In genomic region chr11:2530855-2531200, GRCh38 we compare ENCODE assay signal across 14 cellular contexts.
DNase-seq lines count a peak whose midpoint lies in the region; ATAC-seq and TF ChIP-seq lines count a peak whose summit lies in the region.
"Had no signal": no experiment of that assay in that cellular context is flagged by ENCODE, and none has a peak within 500 bp of the region (broad histone marks: within the 10 kb centered on the region; RNA-seq: fewer than 3 reads in every experiment).

No MANE protein-coding gene starts in this region.

- no peaks in the 10 kb centered on the region for H3K36me3 ChIP-seq in neuronal stem cell (replicated peaks in 1 of 2; ENCODE audit: control insufficient read depth in 2 of 2, insufficient read depth in 2 of 2, low read length in 2 of 2)
- no peaks in the 10 kb centered on the region for H3K36me3 ChIP-seq in transverse colon

- TF ChIP-seq CTCF in glutamatergic neuron (IDR thresholded peaks at IDR 0.05; ENCODE audit: partially characterized antibody, unreplicated experiment) (no peak), transverse colon (IDR thresholded peaks at IDR 0.05) (no peak)

- H3K9me3 Mint-ChIP-seq in glutamatergic neuron (ENCODE audit: unreplicated experiment) = no peaks in the 10 kb centered on the region
- H3K9me3 Mint-ChIP-seq: CD4-positive, alpha-beta T cell; HFFc6 had no signal

- H2AK5ac ChIP-seq in neuronal stem cell (ENCODE audit: low read depth, low read length) = peak overlapping the region; percentile 36

- H4K8ac ChIP-seq in neuronal stem cell (ENCODE audit: low read depth, low read length) = no peak overlapping the region

- H3K18ac ChIP-seq in neuronal stem cell (ENCODE audit: low read length) = peak overlapping the region; percentile 4

- H3K27me3 ChIP-seq in neuronal stem cell (ENCODE audit: control insufficient read depth in 3 of 3, insufficient read depth in 3 of 3, low read depth in 1 of 3, low read length in 3 of 3) (peaks cover 0 to 7% (median 4%) of the 10 kb centered on the region in 3 experiments), transverse colon (no peaks in the 10 kb centered on the region)

- H3K27me3 Mint-ChIP-seq in glutamatergic neuron (ENCODE audit: unreplicated experiment) = peaks cover 14% of the 10 kb centered on the region
- H3K27me3 Mint-ChIP-seq: CD4-positive, alpha-beta T cell had no signal

- DNase-seq in cardiac septum (ENCODE audit: low spot score) (peak; percentile 69), Right ventricle myocardium inferior (ENCODE audit: missing footprints) (no peak), glutamatergic neuron (peak; percentile 3), neuronal stem cell (ENCODE audit: low spot score) (no peak), transverse colon (peak; percentile 4), SW 1271 (lab: John Stamatoyannopoulos, UW) (no peak), ACHN (no peak)
- DNase-seq: SHP77 treated with DMSO at 0.1 percent for 48 hours had no signal

- no peak overlapping the region for H2BK5ac ChIP-seq in neuronal stem cell (ENCODE audit: low read length)

- no peak overlapping the region for H3K4me3 ChIP-seq in neuronal stem cell (ENCODE audit: low read length in 2 of 2)
- no peak overlapping the region for H3K4me3 ChIP-seq in transverse colon
- H3K4me3 ChIP-seq: A549, GM12878 had no signal

- TF ChIP-seq POLR2A in transverse colon (IDR thresholded peaks at IDR 0.05) = no peak

- H3K4me2 ChIP-seq in neuronal stem cell (ENCODE audit: insufficient read depth, low read length, poor library complexity, severe bottlenecking) = no peak overlapping the region
- H3K4me2 ChIP-seq: A549 had no signal

- H3K14ac ChIP-seq in neuronal stem cell (ENCODE audit: low read length) = no peak overlapping the region

- no peak overlapping the region for H3K4ac ChIP-seq in neuronal stem cell (ENCODE audit: low read length)

- H3K23ac ChIP-seq in neuronal stem cell (ENCODE audit: low read depth, low read length, poor library complexity) = peak overlapping the region; percentile 11

- H3K4me3 Mint-ChIP-seq in glutamatergic neuron (ENCODE audit: unreplicated experiment) = no peak overlapping the region
- H3K4me3 Mint-ChIP-seq: CD4-positive, alpha-beta T cell; HFFc6 had no signal

- H3K27ac Mint-ChIP-seq in glutamatergic neuron (ENCODE audit: unreplicated experiment) = no peak overlapping the region
- H3K27ac Mint-ChIP-seq: HFFc6 had no signal

- H3K27ac ChIP-seq in neuronal stem cell (replicated peaks; ENCODE audit: low read length) = no peak overlapping the region
- H3K27ac ChIP-seq in transverse colon = no peak overlapping the region
- H3K27ac ChIP-seq: A549, HL-60 had no signal

- no peak overlapping the region for H4K91ac ChIP-seq in neuronal stem cell (ENCODE audit: low read depth, low read length, poor library complexity)

- ATAC-seq in Right ventricle myocardium inferior (no peak), HG03135 (IDR thresholded peaks at IDR 0.05; ENCODE audit: unreplicated experiment) (no peak)

- peaks cover 2% of the 10 kb centered on the region for H3K4me1 Mint-ChIP-seq in glutamatergic neuron (ENCODE audit: low read depth, unreplicated experiment)

- H2AFZ ChIP-seq in neuronal stem cell (ENCODE audit: low read length) = no peak overlapping the region

- peaks cover 15 to 19% of the 10 kb centered on the region in 2 donors for H3K4me1 ChIP-seq in neuronal stem cell (ENCODE audit: control insufficient read depth in 2 of 2, insufficient read depth in 1 of 2, low read depth in 1 of 2, low read length in 2 of 2)
- peaks cover 19 to 41% (median 23%) of the 10 kb centered on the region in 4 donors for H3K4me1 ChIP-seq in transverse colon
- H3K4me1 ChIP-seq: A549 had no signal

- peak overlapping the region; percentile 86 for H2BK12ac ChIP-seq in neuronal stem cell (ENCODE audit: low read length)

- no peak overlapping the region for H3K9ac ChIP-seq in neuronal stem cell (ENCODE audit: low read depth, low read length, poor library complexity)

- intact Hi-C loops in cardiac septum (cut with DNase I) (loop anchor here (1.0 kb wide), 1 partner anchor 103 kb away; no protein-coding TSS in a partner anchor), Right ventricle myocardium inferior (cut with DNase I) (loop anchor here (1.0 to 10.0 kb wide), 2 partner anchors 103 to 336 kb away; no protein-coding TSS in a partner anchor), transverse colon (cut with DNase I; ENCODE audit: low total_unique reads) (no loop called here)

- TF ChIP-seq EP300 in transverse colon (IDR thresholded peaks at IDR 0.05; ENCODE audit: low read depth) = no peak

- H3K36me3 Mint-ChIP-seq in glutamatergic neuron (ENCODE audit: unreplicated experiment) = no peaks in the 10 kb centered on the region

- no CpG with 5 or more reads among the region's 10 CpGs for WGBS in neuronal stem cell (ENCODE audit: extremely low coverage in 2 of 2, insufficient read length in 2 of 2, insufficient replicate concordance in 1 of 2), 2 donors
- 80 to 85% methylated on average over 1 to 10 of the region's 10 CpGs for WGBS in transverse colon (ENCODE audit: low coverage in 1 of 2), 2 donors

- H2BK120ac ChIP-seq in neuronal stem cell (ENCODE audit: low read depth, low read length) = no peak overlapping the region

- H3K9me3 ChIP-seq in neuronal stem cell (replicated peaks in 1 of 2; ENCODE audit: control insufficient read depth in 2 of 2, insufficient read depth in 1 of 2, low read depth in 1 of 2, low read length in 2 of 2) = no peaks in the 10 kb centered on the region
- H3K9me3 ChIP-seq in transverse colon = no peaks in the 10 kb centered on the region
- H3K9me3 ChIP-seq: A549 had no signal

- H3K79me1 ChIP-seq in neuronal stem cell (ENCODE audit: low read depth, low read length) = peaks cover 2% of the 10 kb centered on the region

- in situ Hi-C loops in transverse colon (cut with MboI; ENCODE audit: low pct_ligation_motif_present in 1 of 4, low pct_unique_long_range_greater_than_20kb in 1 of 4, low sequenced_read_pairs in 3 of 4) = loop anchor here (5.0 to 25.0 kb wide), 4 partner anchors 104 to 556 kb away; partner anchors contain the start of gene CDKN1C (in 3 of the 4)
- in situ Hi-C loops in ACHN (cut with HindIII; ENCODE audit: low pct_ligation_motif_present, low pct_unique_long_range_greater_than_20kb, low sequenced_read_pairs) = no loop called here

- peak overlapping the region; percentile 43 for H2BK15ac ChIP-seq in neuronal stem cell (ENCODE audit: low read length)

Comparison
In these comparisons a context has a peak if more than half of its experiments do, and no peak if none do; other contexts are left out.
1. DNase-seq: peak in cardiac septum (single experiment), glutamatergic neuron (single experiment) and transverse colon (single experiment); none in Right ventricle myocardium inferior (single experiment), neuronal stem cell (single experiment), SW 1271 (0 of 2) and ACHN (single experiment).